In the genomic region with DNA sequence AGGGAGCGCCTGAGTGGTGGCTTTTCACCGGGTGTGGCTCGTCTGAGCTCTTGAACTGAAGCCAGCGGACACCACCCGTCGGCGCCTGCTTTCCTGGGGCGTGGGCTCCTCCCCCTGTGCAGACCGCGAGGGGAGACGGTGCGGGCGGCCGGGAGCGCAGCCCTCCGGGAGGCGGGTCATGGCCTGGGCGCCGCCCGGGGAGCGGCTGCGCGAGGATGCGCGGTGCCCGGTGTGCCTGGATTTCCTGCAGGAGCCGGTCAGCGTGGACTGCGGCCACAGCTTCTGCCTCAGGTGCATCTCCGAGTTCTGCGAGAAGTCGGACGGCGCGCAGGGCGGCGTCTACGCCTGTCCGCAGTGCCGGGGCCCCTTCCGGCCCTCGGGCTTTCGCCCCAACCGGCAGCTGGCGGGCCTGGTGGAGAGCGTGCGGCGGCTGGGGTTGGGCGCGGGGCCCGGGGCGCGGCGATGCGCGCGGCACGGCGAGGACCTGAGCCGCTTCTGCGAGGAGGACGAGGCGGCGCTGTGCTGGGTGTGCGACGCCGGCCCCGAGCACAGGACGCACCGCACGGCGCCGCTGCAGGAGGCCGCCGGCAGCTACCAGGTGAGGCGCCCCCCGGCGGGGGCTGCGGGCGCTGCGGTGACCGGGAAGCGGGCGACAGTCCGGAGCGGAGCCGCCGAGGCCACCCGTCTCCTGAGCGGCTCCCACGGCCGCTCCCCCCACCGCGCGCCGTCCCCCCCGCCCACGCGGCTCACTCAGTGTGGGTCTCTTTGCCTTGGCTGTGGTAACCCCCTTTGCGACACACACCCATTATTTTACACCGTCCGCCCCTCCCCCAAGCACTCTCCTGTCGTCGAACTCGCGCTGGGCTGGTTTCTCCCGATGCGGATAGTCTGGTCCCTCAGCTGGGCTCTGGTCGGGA, we compare ENCODE assay signal across 8 cellular contexts. TPM values are rescaled to one million over a fixed set of nuclear protein-coding genes. Genes with fewer than 3 reads are reported as not detected.
DNase-seq lines count a peak whose midpoint lies in the region; ATAC-seq, FAIRE-seq and TF ChIP-seq lines count a peak whose summit lies in the region.

A gene with protein sequence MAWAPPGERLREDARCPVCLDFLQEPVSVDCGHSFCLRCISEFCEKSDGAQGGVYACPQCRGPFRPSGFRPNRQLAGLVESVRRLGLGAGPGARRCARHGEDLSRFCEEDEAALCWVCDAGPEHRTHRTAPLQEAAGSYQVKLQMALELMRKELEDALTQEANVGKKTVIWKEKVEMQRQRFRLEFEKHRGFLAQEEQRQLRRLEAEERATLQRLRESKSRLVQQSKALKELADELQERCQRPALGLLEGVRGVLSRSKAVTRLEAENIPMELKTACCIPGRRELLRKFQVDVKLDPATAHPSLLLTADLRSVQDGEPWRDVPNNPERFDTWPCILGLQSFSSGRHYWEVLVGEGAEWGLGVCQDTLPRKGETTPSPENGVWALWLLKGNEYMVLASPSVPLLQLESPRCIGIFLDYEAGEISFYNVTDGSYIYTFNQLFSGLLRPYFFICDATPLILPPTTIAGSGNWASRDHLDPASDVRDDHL (plus strand): TSS at position 119 of the 917 bp plus-strand sequence. CDS start 60 bp downstream, at position 179.

- H3K9me3 ChIP-seq in GM12878 (replicated peaks; ENCODE audit: control insufficient read depth, insufficient read depth, low read length): no peaks in the 10 kb centered on the region
- H3K9me3 ChIP-seq in lung (ENCODE audit: control insufficient read depth in 2 of 2, insufficient read depth in 1 of 2, low read length in 1 of 2): peaks cover 0 to 4% of the 10 kb centered on the region in 2 donors
- no peaks in the 10 kb centered on the region for H3K9me3 ChIP-seq in upper lobe of left lung

- peaks cover 12 to 40% (median 26%) of the 10 kb centered on the region in 3 donors for H3K27me3 Mint-ChIP-seq in CD14-positive monocyte (ENCODE audit: low read depth in 3 of 3)

- no peak within 1 kb of the TSS for H3K9ac ChIP-seq in GM12878 (ENCODE audit: control insufficient read depth, insufficient read depth, low read length)

- no peak for FAIRE-seq in GM12878 (lab: Jason Lieb, UNC)

- H3K4me1 ChIP-seq in GM12878 (ENCODE audit: control insufficient read depth, insufficient read depth, low read length): no peaks in the 10 kb centered on the region
- H3K4me1 ChIP-seq in lung (ENCODE audit: control insufficient read depth in 2 of 2, insufficient read depth in 2 of 2, low read length in 2 of 2): peaks cover 0 to 8% of the 10 kb centered on the region in 2 donors
- peaks cover 0 to 16% (median 5%) of the 10 kb centered on the region in 4 donors for H3K4me1 ChIP-seq in upper lobe of left lung

- CTCF ChIA-PET in GM12878 (lab: Yijun Ruan, JAX): no interaction called here

- POLR2A ChIA-PET in GM12878 (lab: Charles Lee): no interaction called here

- BruUV-seq in GM12878 (replicated peaks; lab: Mats Ljungman, UMichigan): no TSS peak

- in situ Hi-C loops in GM12878 (cut with MboI): no loop called here

- peak; percentile 45 for DNase-seq in CD14-positive monocyte (ENCODE audit: low spot score)
- DNase-seq in NCI-H748 treated with DMSO at 0.1 percent for 48 hours (lab: John Stamatoyannopoulos, UW): peak; percentile 18
- DNase-seq in GM12878 (ENCODE audit: low read depth, low spot score): no peak
- no peak for DNase-seq in lung (ENCODE audit: low spot score)
- peak in 1 of 2 donors; percentile 86 for DNase-seq in upper lobe of left lung
- DNase-seq in activated effector memory CD4-positive, alpha-beta T cell treated with Interleukin-2 at 50 U/mL for 16 hours: no peak
- DNase-seq in NCI-H2196 (lab: John Stamatoyannopoulos, UW; ENCODE audit: unreplicated experiment): no peak

- peak; percentile 55 for ATAC-seq in GM21447 (IDR thresholded peaks at IDR 0.05; ENCODE audit: unreplicated experiment)
- ATAC-seq in GM12878: peak; percentile 47
- peak; percentile 70 for ATAC-seq in lung (ENCODE audit: insufficient read depth, low FRiP score)
- ATAC-seq in upper lobe of left lung (ENCODE audit: low FRiP score in 2 of 2): peak in 1 of 2 donors; percentile 57

- H3K4me1 Mint-ChIP-seq in CD14-positive monocyte: peaks cover 37% of the 10 kb centered on the region

- H3K4me3 Mint-ChIP-seq in CD14-positive monocyte: peak within 1 kb of the TSS; percentile 96 to 98

- H4K20me1 ChIP-seq in GM12878 (ENCODE audit: control insufficient read depth, insufficient read depth): no peaks in the 10 kb centered on the region

- intact Hi-C loops in CD14-positive monocyte (cut with micrococcal nuclease) (no loop called here), GM12878 (cut with micrococcal nuclease; ENCODE audit: unreplicated experiment) (no loop called here)

- H2AFZ ChIP-seq in GM12878 (ENCODE audit: control insufficient read depth, low read depth, low read length): no peak within 1 kb of the TSS

- TF ChIP-seq RAD21 in GM12878 (IDR thresholded peaks at IDR 0.05; ENCODE audit: insufficient read depth, low read depth, low read length): no peak

- H3K4me3 ChIP-seq in GM12878: no peak within 1 kb of the TSS
- H3K4me3 ChIP-seq in lung: peak within 1 kb of the TSS; percentile 48
- peak within 1 kb of the TSS; percentile 36 to 49 (median 45) for H3K4me3 ChIP-seq in upper lobe of left lung

- H3K36me3 ChIP-seq in GM12878 (ENCODE audit: control insufficient read depth in 2 of 2, insufficient read depth in 2 of 2, low read length in 1 of 2): no peaks in the 10 kb centered on the region
- no peaks in the 10 kb centered on the region for H3K36me3 ChIP-seq in lung (ENCODE audit: control insufficient read depth in 2 of 2, insufficient read depth in 2 of 2, low read length in 2 of 2)
- peaks cover 0 to 4% (median 0%) of the 10 kb centered on the region in 4 donors for H3K36me3 ChIP-seq in upper lobe of left lung

- H3K27ac ChIP-seq in GM12878 (ENCODE audit: control insufficient read depth, insufficient read depth) (no peak within 1 kb of the TSS), lung (ENCODE audit: low read depth in 1 of 2, low read length in 1 of 2) (no peak within 1 kb of the TSS), upper lobe of left lung (peak within 1 kb of the TSS in 1 of 4 donors; percentile 45)

- peak; percentile 58 for TF ChIP-seq CTCF in CD14-positive monocyte (IDR thresholded peaks at IDR 0.05)
- TF ChIP-seq CTCF in GM12878 (IDR thresholded peaks at IDR 0.05 in 2 of 3, conservative IDR thresholded peaks at IDR 0.05 in 1 of 3; ENCODE audit: control insufficient read depth in 2 of 3, extremely low read depth in 1 of 3, insufficient read depth in 1 of 3, low read depth in 3 of 3, low read length in 3 of 3): no peak
- TF ChIP-seq CTCF in lung (IDR thresholded peaks at IDR 0.05; ENCODE audit: control extremely low read depth, extremely low read depth): no peak
- peak in 2 of 6 experiments; percentile 27 to 61 for TF ChIP-seq CTCF in upper lobe of left lung (IDR thresholded peaks at IDR 0.05)

- H3K27me3 ChIP-seq in GM12878 (replicated peaks in 1 of 2; ENCODE audit: control insufficient read depth in 2 of 2, insufficient read depth in 2 of 2, low read length in 1 of 2): peaks cover 1 to 5% of the 10 kb centered on the region in 2 experiments; a peak in 3 of 4 replicates
- no peaks in the 10 kb centered on the region for H3K27me3 ChIP-seq in lung (ENCODE audit: control insufficient read depth, insufficient read depth)
- H3K27me3 ChIP-seq in upper lobe of left lung: peaks cover 0 to 15% (median 5%) of the 10 kb centered on the region in 4 donors

- H3K27ac Mint-ChIP-seq in CD14-positive monocyte: peak within 1 kb of the TSS in 4 of 7 donors; percentile 22 to 66 (median 42)

- no peaks in the 10 kb centered on the region for H3K79me2 ChIP-seq in GM12878 (ENCODE audit: control insufficient read depth, insufficient read depth, low read length)

- no peak for TF ChIP-seq POLR2A in GM12878 (IDR thresholded peaks at IDR 0.05; ENCODE audit: low read depth, low read length)
- TF ChIP-seq POLR2A in upper lobe of left lung (IDR thresholded peaks at IDR 0.05): no peak

- 12% methylated on average over 56 of the region's 109 CpGs for WGBS in GM12878 (ENCODE audit: insufficient coverage, insufficient replicate concordance, low lambda C conversion rate, missing lambda C conversion rate)
- 1 to 3% methylated on average over 62 to 109 of the region's 109 CpGs for WGBS in lung, 2 donors
- 2 to 3% methylated on average over 17 to 21 of the region's 109 CpGs for WGBS in upper lobe of left lung, 2 donors

- H3K4me2 ChIP-seq in GM12878 (ENCODE audit: control insufficient read depth, insufficient read depth): no peak within 1 kb of the TSS

- no peak for TF ChIP-seq EP300 in GM12878 (IDR thresholded peaks at IDR 0.05; ENCODE audit: borderline replicate concordance in 1 of 2, control insufficient read depth in 1 of 2, low read depth in 2 of 2, low read length in 2 of 2)
- no peak for TF ChIP-seq EP300 in upper lobe of left lung (IDR thresholded peaks at IDR 0.05)

- H3K36me3 Mint-ChIP-seq in CD14-positive monocyte: peaks cover 3 to 9% of the 10 kb centered on the region in 2 donors

- H3K9me3 Mint-ChIP-seq in CD14-positive monocyte: peaks cover 0 to 4% (median 0%) of the 10 kb centered on the region in 7 donors

- SMC1A ChIA-PET in GM12878 (lab: Charles Lee; ENCODE audit: uncharacterized antibody, unreplicated experiment): no interaction called here

- RAD21 ChIA-PET in GM12878 (lab: Charles Lee; ENCODE audit: unreplicated experiment): no interaction called here

TF ChIP-seq in GM12878, 131 proteins besides CTCF, POLR2A, EP300 and RAD21 (continues in another document):
- TF ChIP-seq ZNF217 (IDR thresholded peaks at IDR 0.05) (no peak), EGR1 (IDR thresholded peaks at IDR 0.05; ENCODE audit: borderline replicate concordance in 1 of 2, low read depth in 2 of 2, low read length in 2 of 2) (no peak)

RNA-seq across cellular contexts. Expression of the gene that starts here (rescaled TPM):
- polyA plus RNA-seq in CD14-positive monocyte (under 1 TPM; 0.43 to 0.68 TPM), GM12878 (2011; rRNA removed) (not detected in 2 replicates), GM12878 (2014; fragmentation: Illumina TruSeq; extraction: Trizol) (not detected in 2 replicates), GM12878 (2014; fragmentation: Nextera tagmentation; extraction: Ambion mirVana) (not detected), GM12878 (2014; rRNA removed) (not detected in 2 replicates), GM12878 (2016; fragmentation: Nextera tagmentation; extraction: Ambion mirVana) (not detected), lung (under 1 TPM; 0.71 to 0.92 TPM)
- total RNA-seq in GM12878 (2013; cell fraction: nucleolus; rRNA removed): not detected in 2 replicates
- total RNA-seq in GM12878 (2014; rRNA removed) (not detected in 2 replicates), GM12878 (2014; rRNA removed; fragmentation: Illumina TruSeq; extraction: Trizol) (not detected in 2 replicates), GM12878 (2021) (not detected in 2 replicates), lung (1 to 10 TPM; 2.2 to 9.4 TPM), upper lobe of left lung (10 to 100 TPM in 1 of 6 donors, 1 to 10 TPM in 5; 1.0 to 15.1 (median 4.6) TPM)
- polyA plus RNA-seq in GM12878 (2011; ENCODE audit: low read depth): not detected
- polyA plus RNA-seq in GM12878 (2011; cell fraction: cytosol; rRNA removed): not detected in 2 replicates
- polyA plus RNA-seq in GM12878 (2011; cell fraction: nucleus; rRNA removed): not detected in 2 replicates
- not detected in 2 replicates for polyA plus RNA-seq in GM12878 (2012)
- polyA minus RNA-seq in GM12878 (2011; rRNA and poly(A)+ RNA removed): not detected in 2 replicates
- not detected in 2 replicates for polyA minus RNA-seq in GM12878 (2011; cell fraction: cytosol; rRNA and poly(A)+ RNA removed)
- polyA minus RNA-seq in GM12878 (2011; cell fraction: nucleus; rRNA and poly(A)+ RNA removed): not detected in 2 replicates

Comparison
In these comparisons a context has a peak if more than half of its experiments do, and no peak if none do; other contexts are left out.
1. Peak in DNase-seq in CD14-positive monocyte; RNA of the gene not detected or under 1 TPM.
2. Peak in ATAC-seq in GM12878; RNA of the gene not detected or under 1 TPM.